In the genomic region with DNA sequence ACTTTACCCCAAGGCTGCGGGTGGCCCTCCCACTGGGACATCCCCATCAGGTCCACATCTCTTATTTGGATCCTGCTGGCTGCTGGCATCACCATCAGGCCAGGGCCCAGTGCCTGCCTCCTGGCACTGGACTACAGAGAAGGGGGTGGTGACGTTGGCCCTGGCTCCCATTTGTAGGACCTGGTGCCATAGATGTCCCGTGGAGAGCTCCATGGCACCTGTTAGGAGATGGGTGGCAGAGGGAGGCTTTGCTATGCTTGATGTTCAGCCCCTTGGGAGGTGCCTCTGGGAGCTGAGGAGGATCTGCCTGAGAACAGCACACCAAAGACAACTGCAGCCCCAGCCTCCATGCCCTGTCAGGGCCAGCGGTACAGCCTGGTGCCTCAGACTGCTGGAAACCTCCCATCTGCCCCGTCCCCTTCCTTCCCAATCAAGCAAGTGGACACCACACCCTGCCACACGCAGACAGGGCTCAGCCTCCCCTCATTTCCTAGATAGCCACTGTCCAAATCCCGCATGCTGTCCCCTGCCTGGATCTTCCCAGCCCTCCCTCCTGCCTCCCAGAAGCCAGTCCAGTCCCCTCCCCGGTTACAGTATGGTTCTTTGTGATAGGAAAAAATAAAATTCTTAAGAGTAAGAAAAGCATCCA, we compare ENCODE assay signal across 20 cellular contexts.
A peak's percentile ranks its signal among the peaks of the same experiment; 100 is the strongest.
DNase-seq lines count a peak whose midpoint lies in the region; ATAC-seq and TF ChIP-seq lines count a peak whose summit lies in the region.
"Had no signal": no experiment of that assay in that cellular context is flagged by ENCODE, and none has a peak within 500 bp of the region (broad histone marks: within the 10 kb centered on the region; RNA-seq: fewer than 3 reads in every experiment).

No MANE protein-coding gene starts in this region.

- H3K4me1 ChIP-seq in upper lobe of right lung, result no peaks in the 10 kb centered on the region
- H3K4me1 ChIP-seq in trophoblast cell (ENCODE audit: control insufficient read depth in 1 of 2, insufficient read depth in 2 of 2, low read length in 2 of 2), result peaks cover 10 to 11% of the 10 kb centered on the region in 2 experiments

- H2BK5ac ChIP-seq in trophoblast cell (ENCODE audit: low read depth, low read length, poor library complexity), result no peak overlapping the region

- H2BK12ac ChIP-seq in trophoblast cell (ENCODE audit: low read length), result no peak overlapping the region

- H3K27me3 ChIP-seq in H7 (ENCODE audit: control insufficient read depth, insufficient read depth, low read length) (no peaks in the 10 kb centered on the region), upper lobe of right lung (no peaks in the 10 kb centered on the region), trophoblast cell (ENCODE audit: insufficient read depth, low read length) (no peaks in the 10 kb centered on the region)
- H3K27me3 ChIP-seq: BLaER1 treated with 17β-estradiol and CSF1 and Interleukin-3, amounts not matched to agents 10 nM and 100 nM had no signal

- H3K4ac ChIP-seq in trophoblast cell (ENCODE audit: low read depth, low read length), result no peak overlapping the region

- no peak overlapping the region for H4K91ac ChIP-seq in trophoblast cell (ENCODE audit: low read depth, low read length)

- no peak overlapping the region for H3K4me2 ChIP-seq in trophoblast cell (ENCODE audit: low read length)
- H3K4me2 ChIP-seq: GM23338, PC-9 had no signal

- no peak overlapping the region for H2AK5ac ChIP-seq in trophoblast cell (ENCODE audit: low read length)

- intact Hi-C loops in Right ventricle myocardium inferior (cut with DNase I), result no loop called here
- intact Hi-C loops in left cardiac atrium (cut with DNase I), result no loop called here
- intact Hi-C loops in lower leg skin (cut with DNase I; ENCODE audit: low total_unique reads), result no loop called here
- intact Hi-C loops in upper lobe of right lung (cut with DNase I), result no loop called here

- DNase-seq in Right ventricle myocardium inferior (ENCODE audit: missing footprints) (peak; percentile 57), left cardiac atrium (no peak), H7 (peak; percentile 21), lower leg skin (ENCODE audit: low spot score in 2 of 2) (peak; percentile 9 to 62), upper lobe of right lung (peak; percentile 36), NCI-H2107 (lab: John Stamatoyannopoulos, UW) (no peak), trophoblast cell (no peak), NCI-H1105 treated with DMSO at 0.1 percent for 48 hours (lab: John Stamatoyannopoulos, UW) (no peak)
- DNase-seq: CD4-positive, alpha-beta T cell; HCEC 1CT; KBM-7; MV-4-11; NCI-H1105; NCI-H2029; NCI-H446 treated with DMSO at 0.1 percent for 48 hours; NCI-H526 treated with DMSO at 0.1 percent for 48 hours; PC-9; SHP77 had no signal

- no peak for TF ChIP-seq POLR2A in lower leg skin (IDR thresholded peaks at IDR 0.05)

- H4K12ac ChIP-seq in trophoblast cell (ENCODE audit: low read depth, low read length), result no peak overlapping the region

- no peak overlapping the region for H3K23ac ChIP-seq in trophoblast cell (ENCODE audit: low read length)

- H3K18ac ChIP-seq in trophoblast cell (ENCODE audit: low read length), result no peak overlapping the region

- H3K79me2 ChIP-seq in trophoblast cell (ENCODE audit: control insufficient read depth, insufficient read depth, low read length, poor library complexity), result no peaks in the 10 kb centered on the region

- ATAC-seq in Right ventricle myocardium inferior (no peak), left cardiac atrium (no peak), upper lobe of right lung (no peak)

- H3K79me1 ChIP-seq in trophoblast cell (ENCODE audit: low read length), result no peaks in the 10 kb centered on the region

- H3K27ac ChIP-seq in upper lobe of right lung (no peak overlapping the region), trophoblast cell (ENCODE audit: low read depth, low read length) (no peak overlapping the region)
- H3K27ac ChIP-seq: BLaER1 treated with 17β-estradiol and CSF1 and Interleukin-3, amounts not matched to agents 10 nM and 100 nM; PC-9 had no signal

- H2AFZ ChIP-seq in trophoblast cell (ENCODE audit: insufficient read depth, low read length, poor library complexity), result no peak overlapping the region
- H2AFZ ChIP-seq: GM23338, PC-9 had no signal

- H3K14ac ChIP-seq in trophoblast cell (ENCODE audit: low read length), result no peak overlapping the region

- 78 to 85% methylated on average over 8 of the region's 8 CpGs for WGBS in lower leg skin, 2 donors
- no CpG with 5 or more reads among the region's 8 CpGs for WGBS in trophoblast cell (ENCODE audit: extremely low coverage, insufficient coverage, insufficient read length)

- no peak overlapping the region for H2BK120ac ChIP-seq in trophoblast cell (ENCODE audit: insufficient read depth, low read length, poor library complexity)

- no peak overlapping the region for H4K8ac ChIP-seq in trophoblast cell (ENCODE audit: low read depth, low read length)

- TF ChIP-seq CTCF in lower leg skin (IDR thresholded peaks at IDR 0.05), result no peak
- TF ChIP-seq CTCF in upper lobe of right lung (IDR thresholded peaks at IDR 0.05), result no peak

- H3K9ac ChIP-seq in trophoblast cell (ENCODE audit: low read length), result no peak overlapping the region
- H3K9ac ChIP-seq: BLaER1 treated with 17β-estradiol and CSF1 and Interleukin-3, amounts not matched to agents 10 nM and 100 nM had no signal

- H3K4me3 ChIP-seq in H7 (ENCODE audit: insufficient read depth, low read depth, low read length) (no peak overlapping the region), lower leg skin (ENCODE audit: low read depth, poor library complexity, severe bottlenecking) (no peak overlapping the region), upper lobe of right lung (no peak overlapping the region), trophoblast cell (ENCODE audit: low read depth, low read length) (no peak overlapping the region)
- H3K4me3 ChIP-seq: BLaER1 treated with 17β-estradiol and CSF1 and Interleukin-3, amounts not matched to agents 10 nM and 100 nM; GM23338; PC-9 had no signal

- H3K36me3 ChIP-seq in H7 (replicated peaks; ENCODE audit: control insufficient read depth, insufficient read depth, low read length) (no peaks in the 10 kb centered on the region), upper lobe of right lung (no peaks in the 10 kb centered on the region), trophoblast cell (ENCODE audit: control insufficient read depth in 1 of 2, insufficient read depth in 2 of 2, low read length in 2 of 2) (no peaks in the 10 kb centered on the region)
- H3K36me3 ChIP-seq: BLaER1 treated with 17β-estradiol and CSF1 and Interleukin-3, amounts not matched to agents 10 nM and 100 nM had no signal

- H3K9me3 ChIP-seq in upper lobe of right lung (no peaks in the 10 kb centered on the region), trophoblast cell (ENCODE audit: insufficient read depth, low read depth, low read length) (peaks cover 2% of the 10 kb centered on the region)
- H3K9me3 ChIP-seq: BLaER1 treated with 17β-estradiol and CSF1 and Interleukin-3, amounts not matched to agents 10 nM and 100 nM had no signal

Comparison
In these comparisons a context has a peak if more than half of its experiments do, and no peak if none do; other contexts are left out.
1. DNase-seq: peak in Right ventricle myocardium inferior (single experiment), H7 (single experiment), lower leg skin (2 of 2) and upper lobe of right lung (single experiment); none in left cardiac atrium (single experiment), NCI-H2107 (single experiment), trophoblast cell (0 of 2) and NCI-H1105 treated with DMSO at 0.1 percent for 48 hours (single experiment).